ENCODE assay signal across 11 cellular contexts in the genomic region with DNA sequence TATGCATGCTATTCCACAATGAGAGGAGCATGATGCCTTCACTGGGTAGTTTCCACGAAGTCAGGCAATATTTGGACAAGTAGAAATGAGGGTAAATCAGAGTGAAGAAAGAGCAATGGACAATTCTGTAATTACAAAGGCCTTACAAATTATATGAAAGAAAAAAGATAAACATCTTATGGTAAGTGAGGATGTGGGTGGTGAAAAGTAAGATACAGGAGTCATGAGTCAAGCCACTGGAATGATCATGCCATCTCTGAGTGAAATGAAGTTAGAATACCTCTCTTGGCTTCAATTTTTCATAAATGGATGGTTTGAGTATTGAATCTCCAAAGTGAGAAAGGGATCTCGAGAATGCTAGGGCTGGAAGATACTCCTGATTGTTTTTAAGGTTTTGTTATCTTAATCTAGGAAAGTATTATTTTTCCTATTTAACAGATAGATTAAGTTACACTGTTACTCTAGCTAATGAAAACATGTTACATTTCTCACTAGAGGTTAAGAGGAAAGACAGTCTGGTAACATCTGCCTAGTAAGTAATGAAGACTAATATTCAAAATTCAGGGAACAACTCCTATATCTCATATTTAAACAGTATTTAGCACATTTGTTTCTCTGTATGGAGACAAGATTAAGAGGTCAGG. TPM values are rescaled to one million over a fixed set of nuclear protein-coding genes. Genes with fewer than 3 reads are reported as not detected.
A peak's percentile ranks its signal among the peaks of the same experiment; 100 is the strongest.
DNase-seq lines count a peak whose midpoint lies in the region; ATAC-seq and TF ChIP-seq lines count a peak whose summit lies in the region.
"Had no signal": no experiment of that assay in that cellular context is flagged by ENCODE, and none has a peak within 500 bp of the region (broad histone marks: within the 10 kb centered on the region; RNA-seq: fewer than 3 reads in every experiment).

No MANE protein-coding gene starts in this region.

- H3K9me3 ChIP-seq in iPS-18a (ENCODE audit: control insufficient read depth, low read depth, low read length) (no peaks in the 10 kb centered on the region), vagina (no peaks in the 10 kb centered on the region)
- H3K9me3 ChIP-seq: spleen had no signal

- peaks cover 18% of the 10 kb centered on the region for H3K27me3 Mint-ChIP-seq in activated naive CD8-positive, alpha-beta T cell
- peaks cover 30% of the 10 kb centered on the region for H3K27me3 Mint-ChIP-seq in activated naive CD8-positive, alpha-beta T cell treated with anti-CD3 and anti-CD28 coated beads, Interleukin-2, amount 50 U/mL, for 24 hours
- H3K27me3 Mint-ChIP-seq in type B pancreatic cell: peaks cover 42% of the 10 kb centered on the region

- no peak overlapping the region for H3K27ac Mint-ChIP-seq in activated naive CD8-positive, alpha-beta T cell
- no peak overlapping the region for H3K27ac Mint-ChIP-seq in activated naive CD8-positive, alpha-beta T cell treated with anti-CD3 and anti-CD28 coated beads, Interleukin-2, amount 50 U/mL, for 24 hours
- H3K27ac Mint-ChIP-seq in type B pancreatic cell: peak overlapping the region; percentile 99
- H3K27ac Mint-ChIP-seq: stimulated activated naive CD8-positive, alpha-beta T cell treated with anti-CD3 and anti-CD28 coated beads, Interleukin-15, Interleukin-2, amounts not matched to agents 100 ng/mL and 50 ng/mL, for 24 hours had no signal

- intact Hi-C loops in vagina (cut with DNase I): no loop called here

- H3K27ac ChIP-seq in VCaP (peak overlapping the region; percentile 99), iPS-18a (ENCODE audit: low read length) (no peak overlapping the region), vagina (no peak overlapping the region)

- no peak overlapping the region for H3K9ac ChIP-seq in iPS-18a (ENCODE audit: low read length)

- H3K36me3 Mint-ChIP-seq in activated naive CD8-positive, alpha-beta T cell: peaks cover 2% of the 10 kb centered on the region
- H3K36me3 Mint-ChIP-seq in activated naive CD8-positive, alpha-beta T cell treated with anti-CD3 and anti-CD28 coated beads, Interleukin-2, amount 50 U/mL, for 24 hours (ENCODE audit: low read depth): no peaks in the 10 kb centered on the region
- peaks cover 3% of the 10 kb centered on the region for H3K36me3 Mint-ChIP-seq in type B pancreatic cell

- TF ChIP-seq POLR2A in vagina (IDR thresholded peaks at IDR 0.05): no peak

- peak overlapping the region; percentile 67 for H3K4me3 ChIP-seq in iPS-18a (ENCODE audit: low read length)
- no peak overlapping the region for H3K4me3 ChIP-seq in vagina

- no peak for ATAC-seq in activated naive CD8-positive, alpha-beta T cell treated with anti-CD3 and anti-CD28 coated beads, Interleukin-2, amount 50 U/mL, for 24 hours
- no peak for ATAC-seq in GM18868 (IDR thresholded peaks at IDR 0.05; ENCODE audit: unreplicated experiment)

- TF ChIP-seq CTCF in VCaP (conservative IDR thresholded peaks at IDR 0.05) (no peak), type B pancreatic cell (conservative IDR thresholded peaks at IDR 0.05) (no peak), vagina (IDR thresholded peaks at IDR 0.05) (no peak)

- no peak for DNase-seq in activated naive CD8-positive, alpha-beta T cell treated with anti-CD3 and anti-CD28 coated beads, Interleukin-2, amount 50 U/mL, for 24 hours
- DNase-seq in type B pancreatic cell (ENCODE audit: extremely low spot score, unreplicated experiment) (no peak), vagina (ENCODE audit: extremely low spot score in 2 of 2) (no peak), SW 1271 (lab: John Stamatoyannopoulos, UW) (no peak)
- DNase-seq: NCI-H1694, spleen had no signal

- no peaks in the 10 kb centered on the region for H3K9me3 Mint-ChIP-seq in activated naive CD8-positive, alpha-beta T cell (ENCODE audit: low read depth)
- H3K9me3 Mint-ChIP-seq in activated naive CD8-positive, alpha-beta T cell treated with anti-CD3 and anti-CD28 coated beads, Interleukin-2, amount 50 U/mL, for 24 hours: no peaks in the 10 kb centered on the region
- no peaks in the 10 kb centered on the region for H3K9me3 Mint-ChIP-seq in type B pancreatic cell
- H3K9me3 Mint-ChIP-seq: stimulated activated naive CD8-positive, alpha-beta T cell treated with anti-CD3 and anti-CD28 coated beads, Interleukin-15, Interleukin-2, amounts not matched to agents 100 ng/mL and 50 ng/mL, for 24 hours had no signal

- H3K36me3 ChIP-seq in iPS-18a (ENCODE audit: control insufficient read depth, low read depth, low read length) (no peaks in the 10 kb centered on the region), vagina (no peaks in the 10 kb centered on the region)
- H3K36me3 ChIP-seq: spleen had no signal

- H3K27me3 ChIP-seq in iPS-18a (ENCODE audit: control insufficient read depth, insufficient read depth, low read length) (peaks cover 39% of the 10 kb centered on the region), vagina (no peaks in the 10 kb centered on the region)

- peak overlapping the region; percentile 4 for H3K4me3 Mint-ChIP-seq in activated naive CD8-positive, alpha-beta T cell
- no peak overlapping the region for H3K4me3 Mint-ChIP-seq in activated naive CD8-positive, alpha-beta T cell treated with anti-CD3 and anti-CD28 coated beads, Interleukin-2, amount 50 U/mL, for 24 hours
- H3K4me3 Mint-ChIP-seq in type B pancreatic cell: peak overlapping the region; percentile 84

- peaks cover 23% of the 10 kb centered on the region for H3K4me1 ChIP-seq in iPS-18a (ENCODE audit: control insufficient read depth, low read depth, low read length)
- peaks cover 11% of the 10 kb centered on the region for H3K4me1 ChIP-seq in vagina

- H3K4me1 Mint-ChIP-seq in activated naive CD8-positive, alpha-beta T cell (ENCODE audit: low read depth): peaks cover 17% of the 10 kb centered on the region
- peaks cover 28% of the 10 kb centered on the region for H3K4me1 Mint-ChIP-seq in activated naive CD8-positive, alpha-beta T cell treated with anti-CD3 and anti-CD28 coated beads, Interleukin-2, amount 50 U/mL, for 24 hours
- H3K4me1 Mint-ChIP-seq in type B pancreatic cell (ENCODE audit: unreplicated experiment): peaks cover 4% of the 10 kb centered on the region

RNA-seq across cellular contexts. Expression of gene GALNT3, which starts 2.1 kb away (rescaled TPM):
- 28.8 and 62.1 TPM in 2 replicates for total RNA-seq in type B pancreatic cell (ENCODE audit: low replicate concordance)
- 7.4 TPM for total RNA-seq in vagina
